In genomic region chr16:28534542-28535373, GRCh38 we compare ENCODE assay signal across 9 cellular contexts. TPM values are rescaled to one million over a fixed set of nuclear protein-coding genes. Genes with fewer than 3 reads are reported as not detected.
DNase-seq lines count a peak whose midpoint lies in the region; ATAC-seq and TF ChIP-seq lines count a peak whose summit lies in the region.
"Had no signal": no experiment of that assay in that cellular context is flagged by ENCODE, and none has a peak within 500 bp of the region (broad histone marks: within the 10 kb centered on the region; RNA-seq: fewer than 3 reads in every experiment).

No MANE protein-coding gene starts in this region.

- TF ChIP-seq EP300 in suprapubic skin (IDR thresholded peaks at IDR 0.05) = no peak

- no peak overlapping the region for H2AFZ ChIP-seq in smooth muscle cell (ENCODE audit: low read depth)

- H3K27me3 ChIP-seq in suprapubic skin (no peaks in the 10 kb centered on the region), smooth muscle cell (ENCODE audit: low read depth) (no peaks in the 10 kb centered on the region)
- H3K27me3 ChIP-seq: SJSA1 had no signal

- H4K20me1 ChIP-seq in smooth muscle cell (ENCODE audit: low read depth) = no peaks in the 10 kb centered on the region

- H3K4me1 Mint-ChIP-seq in activated T-cell treated with anti-CD3 and anti-CD28 coated beads, Interleukin-2, amount 50 U/mL, for 4 hours (ENCODE audit: low read depth) = peaks cover 40% of the 10 kb centered on the region

- H3K9ac ChIP-seq in smooth muscle cell (ENCODE audit: low read depth) = no peak overlapping the region

- H3K4me1 ChIP-seq in suprapubic skin = peaks cover 61% of the 10 kb centered on the region
- peaks cover 8% of the 10 kb centered on the region for H3K4me1 ChIP-seq in smooth muscle cell (ENCODE audit: low read depth)

- H3K36me3 ChIP-seq in suprapubic skin = no peaks in the 10 kb centered on the region
- no peaks in the 10 kb centered on the region for H3K36me3 ChIP-seq in smooth muscle cell (ENCODE audit: low read depth)
- H3K36me3 ChIP-seq: SJSA1 had no signal

- ATAC-seq in activated T-cell treated with anti-CD3 and anti-CD28 coated beads, Interleukin-2, amount 50 U/mL, for 4 hours = no peak
- ATAC-seq in esophagus mucosa (peak; percentile 38), GM21786 (IDR thresholded peaks at IDR 0.05; ENCODE audit: unreplicated experiment) (no peak)

- H3K4me3 ChIP-seq in suprapubic skin (no peak overlapping the region), smooth muscle cell (no peak overlapping the region)
- H3K4me3 ChIP-seq: SJSA1 had no signal

- 11% methylated on average over 5 of the region's 5 CpGs for WGBS in suprapubic skin
- WGBS in smooth muscle cell (ENCODE audit: low lambda C conversion rate) = 82% methylated on average over 5 of the region's 5 CpGs

- H3K36me3 Mint-ChIP-seq in activated T-cell treated with anti-CD3 and anti-CD28 coated beads, Interleukin-2, amount 50 U/mL, for 4 hours (ENCODE audit: insufficient read depth) = no peaks in the 10 kb centered on the region

- no peaks in the 10 kb centered on the region for H3K9me3 Mint-ChIP-seq in activated T-cell treated with anti-CD3 and anti-CD28 coated beads, Interleukin-2, amount 50 U/mL, for 4 hours
- H3K9me3 Mint-ChIP-seq: nephron progenitor cell had no signal

- no peaks in the 10 kb centered on the region for H3K9me3 ChIP-seq in suprapubic skin
- H3K9me3 ChIP-seq in smooth muscle cell (replicated peaks; ENCODE audit: low read depth) = no peaks in the 10 kb centered on the region
- H3K9me3 ChIP-seq: SJSA1 had no signal

- H3K4me2 ChIP-seq in smooth muscle cell = no peak overlapping the region

- no peaks in the 10 kb centered on the region for H3K27me3 Mint-ChIP-seq in activated T-cell treated with anti-CD3 and anti-CD28 coated beads, Interleukin-2, amount 50 U/mL, for 4 hours (ENCODE audit: low read depth)

- no peaks in the 10 kb centered on the region for H3F3A ChIP-seq in smooth muscle cell (ENCODE audit: low read depth)

- peak overlapping the region; percentile 24 for H3K4me3 Mint-ChIP-seq in activated T-cell treated with anti-CD3 and anti-CD28 coated beads, Interleukin-2, amount 50 U/mL, for 4 hours
- H3K4me3 Mint-ChIP-seq: nephron progenitor cell had no signal

- H3K79me2 ChIP-seq in smooth muscle cell (ENCODE audit: low read depth) = no peaks in the 10 kb centered on the region

- no peak for TF ChIP-seq POLR2A in suprapubic skin (IDR thresholded peaks at IDR 0.05)

- no peak for DNase-seq in activated T-cell treated with anti-CD3 and anti-CD28 coated beads, Interleukin-2, amount 50 U/mL, for 4 hours
- no peak for DNase-seq in activated T-cell treated with anti-CD3 and anti-CD28 coated beads for 4 hours
- peak; percentile 88 to 91 for DNase-seq in suprapubic skin (ENCODE audit: low spot score in 2 of 2)
- DNase-seq in smooth muscle cell (lab: John Stamatoyannopoulos, UW; ENCODE audit: unreplicated experiment) = no peak
- DNase-seq: cerebellar nuclear complex, nephron progenitor cell had no signal

- peak overlapping the region; percentile 76 for H3K27ac ChIP-seq in suprapubic skin
- H3K27ac ChIP-seq in smooth muscle cell (ENCODE audit: low read depth) = no peak overlapping the region
- H3K27ac ChIP-seq: SJSA1 had no signal

- TF ChIP-seq CTCF in suprapubic skin (IDR thresholded peaks at IDR 0.05) (no peak), smooth muscle cell (IDR thresholded peaks at IDR 0.05; ENCODE audit: borderline replicate concordance, insufficient read depth, poor library complexity, severe bottlenecking) (no peak)

RNA-seq across cellular contexts. Expression of gene NUPR1, which starts 4.0 kb away (rescaled TPM):
- under 1 TPM; 0.28 to 0.63 (median 0.37) TPM for total RNA-seq in activated T-cell treated with anti-CD3 and anti-CD28 coated beads, Interleukin-2, amount 50 U/mL, for 4 hours
- total RNA-seq in esophagus mucosa (64.4 TPM), suprapubic skin (10 to 100 TPM; 33.0 to 64.3 (median 42.2) TPM), smooth muscle cell (0.40 and 0.67 TPM in 2 replicates)
- polyA plus RNA-seq in smooth muscle cell = 9.9 and 22.2 TPM in 2 replicates

RNA-seq across cellular contexts. Expression of gene SGF29, which starts 19.0 kb away (rescaled TPM):
- 10 to 100 TPM; 40.3 to 44.5 (median 42.1) TPM for total RNA-seq in activated T-cell treated with anti-CD3 and anti-CD28 coated beads, Interleukin-2, amount 50 U/mL, for 4 hours
- total RNA-seq in esophagus mucosa (11.4 TPM), suprapubic skin (10 to 100 TPM; 20.2 to 36.1 (median 24.8) TPM), smooth muscle cell (4.9 and 5.7 TPM in 2 replicates)
- 9.4 and 11.9 TPM in 2 replicates for polyA plus RNA-seq in smooth muscle cell

RNA-seq across cellular contexts. Expression of gene IL27, which starts 28.1 kb away (rescaled TPM):
- total RNA-seq in activated T-cell treated with anti-CD3 and anti-CD28 coated beads, Interleukin-2, amount 50 U/mL, for 4 hours = under 1 TPM in 2 of 3 donors, not detected in 1; 0.21 to 0.41 TPM
- total RNA-seq in esophagus mucosa = not detected
- total RNA-seq in suprapubic skin = under 1 TPM in 1 of 4 donors, not detected in 3; 0.52 TPM
- total RNA-seq in smooth muscle cell = not detected in 2 replicates
- polyA plus RNA-seq in smooth muscle cell = not detected in 2 replicates
- total RNA-seq: SJSA1 had no signal

RNA-seq across cellular contexts. Expression of gene APOBR, which starts 40.3 kb away (rescaled TPM):
- total RNA-seq in activated T-cell treated with anti-CD3 and anti-CD28 coated beads, Interleukin-2, amount 50 U/mL, for 4 hours = 1 to 10 TPM; 2.3 to 3.0 (median 2.7) TPM
- total RNA-seq in esophagus mucosa = 0.36 TPM
- 1 to 10 TPM in 3 of 4 donors, under 1 TPM in 1; 0.57 to 4.3 (median 1.9) TPM for total RNA-seq in suprapubic skin
- not detected in 2 replicates for total RNA-seq in smooth muscle cell
- not detected in 2 replicates for polyA plus RNA-seq in smooth muscle cell
- total RNA-seq: SJSA1 had no signal

RNA-seq across cellular contexts. Expression of gene CLN3, which starts 42.9 kb away (rescaled TPM):
- total RNA-seq in activated T-cell treated with anti-CD3 and anti-CD28 coated beads, Interleukin-2, amount 50 U/mL, for 4 hours = 10 to 100 TPM; 25.9 to 26.0 (median 25.9) TPM
- total RNA-seq in esophagus mucosa = 10.2 TPM
- total RNA-seq in suprapubic skin = 10 to 100 TPM; 26.0 to 62.9 (median 35.1) TPM
- total RNA-seq in smooth muscle cell = 10.5 and 15.3 TPM in 2 replicates
- 19.6 and 30.9 TPM in 2 replicates for polyA plus RNA-seq in smooth muscle cell

Comparison
In these comparisons a context has a peak if more than half of its experiments do, and no peak if none do; other contexts are left out.
1. DNase-seq: peak in suprapubic skin (2 of 2); none in activated T-cell treated with anti-CD3 and anti-CD28 coated beads, Interleukin-2, amount 50 U/mL, for 4 hours (single experiment), activated T-cell treated with anti-CD3 and anti-CD28 coated beads for 4 hours (single experiment) and smooth muscle cell (single experiment).
2. RNA of gene NUPR1, which starts 4.0 kb away (total RNA-seq): 64.4 TPM in esophagus mucosa (single experiment) and 33.0 to 64.3 TPM in suprapubic skin; 0.40 to 0.67 TPM in smooth muscle cell and 0.28 to 0.63 TPM in activated T-cell treated with anti-CD3 and anti-CD28 coated beads, Interleukin-2, amount 50 U/mL, for 4 hours; every median in the first group is over 10 times any median in the second.